ENCODE assay signal across 8 cellular contexts in the genomic region with DNA sequence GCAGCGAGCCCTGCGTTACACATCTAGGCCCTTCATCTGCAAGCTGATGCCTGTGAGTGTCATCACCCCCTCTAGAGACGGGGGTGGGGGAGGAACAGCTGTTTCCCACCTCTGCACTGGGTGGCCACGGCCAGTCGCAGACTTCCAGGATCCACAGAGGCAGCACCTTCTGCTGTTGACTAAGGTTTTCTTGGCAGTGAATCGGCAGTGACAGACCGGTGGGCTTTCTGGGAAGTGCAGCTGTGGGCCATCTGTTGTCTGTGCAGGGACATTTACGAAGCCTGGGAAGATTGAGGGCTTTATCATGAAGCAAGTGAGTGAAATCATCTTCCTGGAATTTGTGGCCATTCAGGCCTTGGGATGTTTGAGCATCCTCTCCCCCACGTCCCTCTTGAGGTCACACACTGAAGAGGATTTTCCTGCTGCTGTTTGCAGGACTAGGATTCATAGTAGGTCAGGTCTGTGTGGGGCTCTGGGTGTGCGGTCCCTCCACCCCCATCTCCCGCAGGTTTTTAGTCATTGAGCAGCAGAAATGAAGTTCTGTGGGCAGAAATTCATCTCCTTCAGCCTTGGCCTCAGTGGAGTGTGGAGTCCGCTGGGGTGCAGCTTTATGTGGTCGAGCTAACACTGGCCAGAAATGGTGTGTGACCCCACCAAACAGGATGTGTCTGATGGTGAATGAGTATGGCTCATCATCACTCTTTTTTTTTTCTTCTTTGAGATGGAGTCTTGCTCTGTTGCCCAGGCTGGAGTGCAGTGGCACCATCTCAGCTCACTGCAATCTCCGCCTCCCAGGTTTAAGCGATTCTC. TPM values are rescaled to one million over a fixed set of nuclear protein-coding genes. Genes with fewer than 3 reads are reported as not detected.
A peak's percentile ranks its signal among the peaks of the same experiment; 100 is the strongest.
DNase-seq lines count a peak whose midpoint lies in the region; ATAC-seq and TF ChIP-seq lines count a peak whose summit lies in the region.

No MANE protein-coding gene starts in this region.

- H3K4me3 Mint-ChIP-seq in endothelial cell (ENCODE audit: unreplicated experiment): peak overlapping the region; percentile 56

- ATAC-seq in HG02759 (IDR thresholded peaks at IDR 0.05; ENCODE audit: unreplicated experiment): no peak
- no peak for ATAC-seq in GM21447 (IDR thresholded peaks at IDR 0.05; ENCODE audit: unreplicated experiment)

- H3K36me3 Mint-ChIP-seq in endothelial cell (ENCODE audit: low read depth, unreplicated experiment): peaks cover 21% of the 10 kb centered on the region

- peaks cover 5% of the 10 kb centered on the region for H3K27me3 Mint-ChIP-seq in endothelial cell (ENCODE audit: unreplicated experiment)

- H3K9me3 Mint-ChIP-seq in endothelial cell (ENCODE audit: unreplicated experiment): no peaks in the 10 kb centered on the region

- DNase-seq in GM04503 (ENCODE audit: low read depth) (peak; percentile 94), NCI-H446 treated with DMSO at 0.1 percent for 48 hours (lab: John Stamatoyannopoulos, UW) (peak; percentile 61), endothelial cell (ENCODE audit: low spot score) (peak; percentile 47), pulmonary artery endothelial cell (ENCODE audit: low read depth, low spot score) (peak; percentile 24), NCI-H2196 treated with DMSO at 0.1 percent for 48 hours (lab: John Stamatoyannopoulos, UW; ENCODE audit: unreplicated experiment) (no peak), NCI-H2196 (lab: John Stamatoyannopoulos, UW; ENCODE audit: unreplicated experiment) (no peak)

- peak overlapping the region; percentile 36 for H3K27ac Mint-ChIP-seq in endothelial cell (ENCODE audit: unreplicated experiment)

- H3K4me1 Mint-ChIP-seq in endothelial cell (ENCODE audit: unreplicated experiment): peaks cover 65% of the 10 kb centered on the region

- peak; percentile 66 for TF ChIP-seq CTCF in endothelial cell (IDR thresholded peaks at IDR 0.05; ENCODE audit: unreplicated experiment)

RNA-seq across cellular contexts. Expression of a gene that starts 12.0 kb away (rescaled TPM):
- total RNA-seq in endothelial cell (ENCODE audit: unreplicated experiment) (85.5 TPM), pulmonary artery endothelial cell (32.0 and 40.0 TPM in 2 replicates)

RNA-seq across cellular contexts. Expression of a gene that starts 30.6 kb away (rescaled TPM):
- total RNA-seq in endothelial cell (ENCODE audit: unreplicated experiment): 30.2 TPM
- 31.5 and 71.3 TPM in 2 replicates for total RNA-seq in pulmonary artery endothelial cell

Comparison
In these comparisons a context has a peak if more than half of its experiments do, and no peak if none do; other contexts are left out.
1. DNase-seq: peak in GM04503 (single experiment), NCI-H446 treated with DMSO at 0.1 percent for 48 hours (single experiment), endothelial cell (single experiment) and pulmonary artery endothelial cell (single experiment); none in NCI-H2196 treated with DMSO at 0.1 percent for 48 hours (single experiment) and NCI-H2196 (single experiment).